ENCODE assay signal across 9 cellular contexts in genomic region chr22:46088541-46089311, GRCh38.
DNase-seq lines count a peak whose midpoint lies in the region; ATAC-seq and TF ChIP-seq lines count a peak whose summit lies in the region.
"Had no signal": no experiment of that assay in that cellular context is flagged by ENCODE, and none has a peak within 500 bp of the region (broad histone marks: within the 10 kb centered on the region; RNA-seq: fewer than 3 reads in every experiment).

No MANE protein-coding gene starts in this region.

- H3K4me1 Mint-ChIP-seq in neural progenitor cell = peaks cover 5% of the 10 kb centered on the region
- no peaks in the 10 kb centered on the region for H3K4me1 Mint-ChIP-seq in immature natural killer cell

- no peak overlapping the region for H3K9ac ChIP-seq in neural progenitor cell

- H4K20me1 ChIP-seq in neural progenitor cell (ENCODE audit: low read depth) = no peaks in the 10 kb centered on the region

- no peak overlapping the region for H3K4me2 ChIP-seq in neural progenitor cell

- H3K27me3 Mint-ChIP-seq in neural progenitor cell (ENCODE audit: insufficient read depth, low read depth) (peaks cover 6% of the 10 kb centered on the region), immature natural killer cell (ENCODE audit: low read depth in 3 of 3) (peaks cover 0 to 2% (median 0%) of the 10 kb centered on the region in 3 donors)

- peak overlapping the region; percentile 100 for H3K27ac ChIP-seq in 22Rv1
- H3K27ac ChIP-seq in neural progenitor cell = no peak overlapping the region

- H3K36me3 Mint-ChIP-seq in neural progenitor cell (no peaks in the 10 kb centered on the region), immature natural killer cell (peaks cover 0 to 3% (median 0%) of the 10 kb centered on the region in 3 donors)

- no peak overlapping the region for H2AFZ ChIP-seq in neural progenitor cell (replicated peaks)

- H3K27ac Mint-ChIP-seq in neural progenitor cell (peak overlapping the region; percentile 85), immature natural killer cell (no peak overlapping the region)

- H3K4me3 ChIP-seq in neural progenitor cell = no peak overlapping the region

- no peaks in the 10 kb centered on the region for H3K27me3 ChIP-seq in neural progenitor cell

- no peaks in the 10 kb centered on the region for H3K79me2 ChIP-seq in neural progenitor cell (ENCODE audit: low read depth)

- ATAC-seq in SK-N-SH treated with all-trans-retinoic acid at 6 μM for 48 hours = peak; percentile 0; the same call in 1 of the 3 replicates
- ATAC-seq in HG02763 (IDR thresholded peaks at IDR 0.05; ENCODE audit: unreplicated experiment) = no peak

- peaks cover 6% of the 10 kb centered on the region for H3K4me1 ChIP-seq in neural progenitor cell

- H3K4me3 Mint-ChIP-seq in neural progenitor cell (peak overlapping the region; percentile 59), immature natural killer cell (no peak overlapping the region)

- peak; percentile 76 for DNase-seq in fibroblast of peridontal ligament (ENCODE audit: extremely low read depth)
- DNase-seq in neural progenitor cell (ENCODE audit: low spot score) = no peak
- no peak for DNase-seq in GM19238 (ENCODE audit: insufficient read length, low spot score)
- no peak for DNase-seq in OCI-M1 (lab: John Stamatoyannopoulos, UW)
- no peak for DNase-seq in immature natural killer cell
- DNase-seq: T-helper 9 cell had no signal

- H3K9me3 ChIP-seq in neural progenitor cell (ENCODE audit: low read depth) = no peaks in the 10 kb centered on the region

- no peaks in the 10 kb centered on the region for H3F3A ChIP-seq in neural progenitor cell (ENCODE audit: low read depth)

- no peak for TF ChIP-seq CTCF in 22Rv1 (IDR thresholded peaks at IDR 0.05)
- no peak for TF ChIP-seq CTCF in neural progenitor cell (IDR thresholded peaks at IDR 0.05)

- H3K9me3 Mint-ChIP-seq in neural progenitor cell = no peaks in the 10 kb centered on the region
- no peaks in the 10 kb centered on the region for H3K9me3 Mint-ChIP-seq in immature natural killer cell

- no peaks in the 10 kb centered on the region for H3K36me3 ChIP-seq in neural progenitor cell

TF ChIP-seq in SK-N-SH treated with all-trans-retinoic acid at 6 μM for 48 hours, 23 proteins besides CTCF, POLR2A, EP300 and RAD21:
- TF ChIP-seq CSDC2 (CRISPR knock-in tag; IDR thresholded peaks at IDR 0.05) (no peak), ZFP3 (CRISPR knock-in tag; IDR thresholded peaks at IDR 0.05) (0 out of 2 replicates have a peak, but pooled peaks have one; percentile 33), GLIS3 (CRISPR knock-in tag; IDR thresholded peaks at IDR 0.05) (no peak), PATZ1 (CRISPR knock-in tag; IDR thresholded peaks at IDR 0.05; ENCODE audit: borderline replicate concordance) (no peak), TSHZ2 (CRISPR knock-in tag; IDR thresholded peaks at IDR 0.05) (0 out of 2 replicates have a peak, but pooled peaks have one; percentile 19), OSR1 (CRISPR knock-in tag; IDR thresholded peaks at IDR 0.05) (no peak), SNAI2 (CRISPR knock-in tag; IDR thresholded peaks at IDR 0.05) (no peak), ZNF565 (CRISPR knock-in tag; conservative IDR thresholded peaks at IDR 0.05; ENCODE audit: low read depth) (no peak), ZNF8 (CRISPR knock-in tag; IDR thresholded peaks at IDR 0.05) (no peak), RARB (CRISPR knock-in tag; IDR thresholded peaks at IDR 0.05) (no peak)
